Comparison of ENCODE assay signal across 7 cellular contexts in genomic region chr7:128404826-128405344, GRCh38. TPM values are rescaled to one million over a fixed set of nuclear protein-coding genes. Genes with fewer than 3 reads are reported as not detected.
DNase-seq lines count a peak whose midpoint lies in the region; ATAC-seq, FAIRE-seq and TF ChIP-seq lines count a peak whose summit lies in the region.

No MANE protein-coding gene starts in this region.

- H3K27ac ChIP-seq in endodermal cell (ENCODE audit: low read depth, low read length), result no peak overlapping the region
- no peak overlapping the region for H3K27ac ChIP-seq in pancreas

- H3K36me3 ChIP-seq in endodermal cell (ENCODE audit: control insufficient read depth, insufficient read depth, low read length) (no peaks in the 10 kb centered on the region), pancreas (peaks cover 0 to 6% (median 0%) of the 10 kb centered on the region in 3 donors)

- peaks cover 61% of the 10 kb centered on the region for H3K27me3 Mint-ChIP-seq in endodermal cell (ENCODE audit: insufficient read depth)

- peak overlapping the region; percentile 54 for H3K4me3 Mint-ChIP-seq in endodermal cell

- TF ChIP-seq CTCF in endodermal cell (conservative IDR thresholded peaks at IDR 0.05) (no peak), pancreas (IDR thresholded peaks at IDR 0.05) (no peak)

- H3K4me1 ChIP-seq in endodermal cell (ENCODE audit: control insufficient read depth, insufficient read depth, low read length) (peaks cover 11% of the 10 kb centered on the region), pancreas (peaks cover 0 to 6% (median 0%) of the 10 kb centered on the region in 3 donors)

- peaks cover 45% of the 10 kb centered on the region for H3K27me3 ChIP-seq in endodermal cell (ENCODE audit: control insufficient read depth, insufficient read depth, low read length, poor library complexity, severe bottlenecking)
- H3K27me3 ChIP-seq in pancreas, result no peaks in the 10 kb centered on the region

- H3K4me3 ChIP-seq in endodermal cell (ENCODE audit: low read length) (peak overlapping the region; percentile 49), pancreas (peak overlapping the region; percentile 47 to 84 (median 73))

- peaks cover 10% of the 10 kb centered on the region for H3K36me3 Mint-ChIP-seq in endodermal cell (ENCODE audit: low read depth)

- no peaks in the 10 kb centered on the region for H3K9me3 ChIP-seq in endodermal cell (ENCODE audit: control insufficient read depth, low read length)
- H3K9me3 ChIP-seq in pancreas, result no peaks in the 10 kb centered on the region

- ATAC-seq in pancreas (peak in 2 of 4 donors; percentile 9 to 10), HG03039 (IDR thresholded peaks at IDR 0.05; ENCODE audit: unreplicated experiment) (no peak), HG02885 (IDR thresholded peaks at IDR 0.05; ENCODE audit: poor library complexity, unreplicated experiment) (no peak)

- H3K9ac ChIP-seq in endodermal cell (ENCODE audit: extremely low read depth, low read length, poor library complexity, severe bottlenecking), result no peak overlapping the region

- peaks cover 15% of the 10 kb centered on the region for H3K4me1 Mint-ChIP-seq in endodermal cell

- H3K9me3 Mint-ChIP-seq in endodermal cell, result no peaks in the 10 kb centered on the region

- DNase-seq in GM19239 (ENCODE audit: insufficient read length, low spot score), result no peak
- DNase-seq in RPMI7951 (ENCODE audit: low read depth), result peak; percentile 29
- DNase-seq in endodermal cell, result no peak
- DNase-seq in pancreas, result no peak
- DNase-seq in SW480 (ENCODE audit: low spot score), result no peak

- FAIRE-seq in GM19239 (lab: Jason Lieb, UNC) (peak; percentile 21), pancreas (lab: Jason Lieb, UNC) (no peak)

- 69 to 77% methylated on average over 6 to 9 of the region's 9 CpGs for WGBS in endodermal cell (ENCODE audit: insufficient coverage in 1 of 2, insufficient read length in 1 of 2), 2 experiments
- WGBS in pancreas, 2 donors, result 51 to 53% methylated on average over 9 of the region's 9 CpGs

- no peak overlapping the region for H3K27ac Mint-ChIP-seq in endodermal cell

- intact Hi-C loops in pancreas (cut with DNase I), result no loop called here

RNA-seq across cellular contexts. Expression of gene IMPDH1, which starts 4.9 kb away (rescaled TPM):
- total RNA-seq in RPMI7951 (2014; rRNA removed; shearing (Covaris generic)), result 63.2 and 75.8 TPM in 2 replicates
- total RNA-seq in endodermal cell (10 to 100 TPM; 13.4 to 16.5 TPM), pancreas (10 to 100 TPM; 16.8 to 25.7 (median 19.8) TPM)
- polyA plus RNA-seq in endodermal cell (2013, experiment 1 of 2), result 29.3 TPM
- 25.0 TPM for polyA plus RNA-seq in endodermal cell (2013, experiment 2 of 2)
- 10 to 100 TPM; 18.3 to 26.0 TPM for polyA plus RNA-seq in pancreas

RNA-seq across cellular contexts. Expression of gene PRRT4, which starts 43.4 kb away (rescaled TPM):
- total RNA-seq in RPMI7951 (2014; rRNA removed; shearing (Covaris generic)), result not detected in 2 replicates
- total RNA-seq in endodermal cell, result under 1 TPM in 1 of 2 donors, not detected in 1; 0.18 TPM
- 0.93 TPM for polyA plus RNA-seq in endodermal cell (2013, experiment 1 of 2)
- polyA plus RNA-seq in endodermal cell (2013, experiment 2 of 2), result 0.79 TPM
- total RNA-seq in pancreas, result under 1 TPM in 2 of 6 donors, not detected in 4; 0.31 to 0.75 TPM
- under 1 TPM; 0.21 to 0.61 TPM for polyA plus RNA-seq in pancreas

RNA-seq across cellular contexts. Expression of gene HILPDA, which starts 50.8 kb away (rescaled TPM):
- 18.7 and 29.1 TPM in 2 replicates for total RNA-seq in RPMI7951 (2014; rRNA removed; shearing (Covaris generic))
- total RNA-seq in endodermal cell, result 10 to 100 TPM; 26.5 to 37.9 TPM
- polyA plus RNA-seq in endodermal cell (2013, experiment 1 of 2), result 46.2 TPM
- polyA plus RNA-seq in endodermal cell (2013, experiment 2 of 2), result 41.3 TPM
- 1 to 10 TPM; 2.0 to 7.4 (median 4.2) TPM for total RNA-seq in pancreas
- polyA plus RNA-seq in pancreas, result 1 to 10 TPM; 5.4 to 6.7 TPM
